Comparison of ENCODE assay signal across 16 cellular contexts in genomic region chr12:124852911-124853441, GRCh38. TPM values are rescaled to one million over a fixed set of nuclear protein-coding genes. Genes with fewer than 3 reads are reported as not detected.
A peak's percentile ranks its signal among the peaks of the same experiment; 100 is the strongest.
DNase-seq lines count a peak whose midpoint lies in the region; ATAC-seq, FAIRE-seq and TF ChIP-seq lines count a peak whose summit lies in the region.
"Had no signal": no experiment of that assay in that cellular context is flagged by ENCODE, and none has a peak within 500 bp of the region (broad histone marks: within the 10 kb centered on the region; RNA-seq: fewer than 3 reads in every experiment).

No MANE protein-coding gene starts in this region.

- H3K27me3 Mint-ChIP-seq in CD4-positive, CD25-positive, alpha-beta regulatory T cell, result no peaks in the 10 kb centered on the region
- H3K27me3 Mint-ChIP-seq: B cell; naive thymus-derived CD4-positive, alpha-beta T cell had no signal

- H3K4me3 ChIP-seq in CD4-positive, CD25-positive, alpha-beta regulatory T cell (ENCODE audit: low read depth, low read length), result no peak overlapping the region
- H3K4me3 ChIP-seq in gastroesophageal sphincter, result no peak overlapping the region
- no peak overlapping the region for H3K4me3 ChIP-seq in skeletal muscle tissue (ENCODE audit: low read length in 3 of 3)
- H3K4me3 ChIP-seq in GM23248, result no peak overlapping the region
- H3K4me3 ChIP-seq in foreskin fibroblast (ENCODE audit: low read depth in 1 of 2, low read length in 2 of 2), result no peak overlapping the region
- H3K4me3 ChIP-seq: MG63 had no signal

- no peaks in the 10 kb centered on the region for H3F3A ChIP-seq in GM23248 (ENCODE audit: insufficient read depth)

- no peak for TF ChIP-seq CTCF in gastroesophageal sphincter (IDR thresholded peaks at IDR 0.05)
- TF ChIP-seq CTCF in foreskin fibroblast (IDR thresholded peaks at IDR 0.05; ENCODE audit: low read depth, low read length), result no peak

- no peaks in the 10 kb centered on the region for H3K9me3 ChIP-seq in CD4-positive, CD25-positive, alpha-beta regulatory T cell (ENCODE audit: control insufficient read depth in 2 of 2, low read length in 2 of 2)
- no peaks in the 10 kb centered on the region for H3K9me3 ChIP-seq in gastroesophageal sphincter
- H3K9me3 ChIP-seq in skeletal muscle tissue (ENCODE audit: control insufficient read depth in 3 of 3, low read length in 3 of 3), result no peaks in the 10 kb centered on the region
- no peaks in the 10 kb centered on the region for H3K9me3 ChIP-seq in GM23248 (ENCODE audit: low read depth)
- H3K9me3 ChIP-seq: MG63 had no signal

- H3K79me2 ChIP-seq in GM23248 (ENCODE audit: insufficient read depth), result no peaks in the 10 kb centered on the region

- peak overlapping the region in 2 of 3 donors; percentile 52 to 74 for H3K27ac Mint-ChIP-seq in CD4-positive, CD25-positive, alpha-beta regulatory T cell
- H3K27ac Mint-ChIP-seq: B cell; naive thymus-derived CD4-positive, alpha-beta T cell had no signal

- no peaks in the 10 kb centered on the region for H3K27me3 ChIP-seq in CD4-positive, CD25-positive, alpha-beta regulatory T cell (ENCODE audit: control insufficient read depth, insufficient read depth, low read length)
- no peaks in the 10 kb centered on the region for H3K27me3 ChIP-seq in gastroesophageal sphincter
- H3K27me3 ChIP-seq in skeletal muscle tissue (ENCODE audit: control insufficient read depth in 3 of 3, insufficient read depth in 3 of 3, low read length in 3 of 3), result no peaks in the 10 kb centered on the region
- no peaks in the 10 kb centered on the region for H3K27me3 ChIP-seq in GM23248 (replicated peaks; ENCODE audit: insufficient read depth)
- H3K27me3 ChIP-seq: MG63 had no signal

- H3K36me3 ChIP-seq in CD4-positive, CD25-positive, alpha-beta regulatory T cell (ENCODE audit: control insufficient read depth, insufficient read depth, low read length), result no peaks in the 10 kb centered on the region
- H3K36me3 ChIP-seq in gastroesophageal sphincter (no peaks in the 10 kb centered on the region), skeletal muscle tissue (ENCODE audit: control insufficient read depth in 3 of 3, insufficient read depth in 3 of 3, low read length in 3 of 3) (peaks cover 0 to 2% (median 0%) of the 10 kb centered on the region in 3 donors), GM23248 (ENCODE audit: low read depth) (no peaks in the 10 kb centered on the region)
- H3K36me3 ChIP-seq: MG63 had no signal

- H3K4me3 Mint-ChIP-seq in CD4-positive, CD25-positive, alpha-beta regulatory T cell, result no peak overlapping the region
- H3K4me3 Mint-ChIP-seq: B cell had no signal

- no peaks in the 10 kb centered on the region for H3K9me2 ChIP-seq in GM23248 (ENCODE audit: insufficient read depth)

- no peaks in the 10 kb centered on the region for H4K20me1 ChIP-seq in GM23248 (ENCODE audit: insufficient read depth)

- 80 to 86% methylated on average over 9 of the region's 11 CpGs for WGBS in gastroesophageal sphincter (ENCODE audit: low coverage in 1 of 2), 2 donors
- 82 to 87% methylated on average over 10 to 11 of the region's 11 CpGs for whole genome bisulfite sequencing in GM23248 (ENCODE audit: low coverage in 1 of 2, low lambda C conversion rate in 2 of 2, missing lambda C conversion rate in 2 of 2), 2 experiments

- no peak overlapping the region for H3K4me2 ChIP-seq in GM23248 (ENCODE audit: unreplicated experiment)

- in situ Hi-C loops in GM23248 (cut with MboI), result no loop called here

- FAIRE-seq in RCC 7860 (lab: Jason Lieb, UNC), result no peak
- FAIRE-seq: colon had no signal

- H3K4me1 Mint-ChIP-seq in CD4-positive, CD25-positive, alpha-beta regulatory T cell, result peaks cover 0 to 3% (median 0%) of the 10 kb centered on the region in 4 donors

- TF ChIP-seq POLR2A in gastroesophageal sphincter (IDR thresholded peaks at IDR 0.05), result no peak

- ATAC-seq in CD4-positive, CD25-positive, alpha-beta regulatory T cell (ENCODE audit: low read depth in 2 of 2), result no peak
- ATAC-seq in gastroesophageal sphincter, result no peak

- H3K36me3 Mint-ChIP-seq in CD4-positive, CD25-positive, alpha-beta regulatory T cell, result no peaks in the 10 kb centered on the region

- no peak for TF ChIP-seq EP300 in gastroesophageal sphincter (IDR thresholded peaks at IDR 0.05)

- no peak overlapping the region for H3K9ac ChIP-seq in skeletal muscle tissue (ENCODE audit: low read depth in 1 of 3, low read length in 3 of 3)
- no peak overlapping the region for H3K9ac ChIP-seq in GM23248

- DNase-seq in CD4-positive, CD25-positive, alpha-beta regulatory T cell, result no peak
- DNase-seq in NOMO-1 treated with DMSO at 0.1 percent for 48 hours (lab: John Stamatoyannopoulos, UW; ENCODE audit: unreplicated experiment) (peak; percentile 49), NCI-H446 treated with DMSO at 0.1 percent for 48 hours (lab: John Stamatoyannopoulos, UW) (no peak), RCC 7860 (ENCODE audit: low spot score) (no peak), GM23248 (no peak), foreskin fibroblast (no peak)
- DNase-seq: activated CD4-positive, alpha-beta T cell treated with anti-CD3 and anti-CD28 coated beads, Interleukin-2, amount 50 U/mL, for 4 hours; MG63; naive thymus-derived CD4-positive, alpha-beta T cell; NCI-H2081 treated with DMSO at 0.1 percent for 48 hours; retina; stimulated activated CD4-positive, alpha-beta T cell treated with anti-CD3 and anti-CD28 coated beads, Interleukin-4, amount 100 ng/mL, for 1 hour had no signal

- no peaks in the 10 kb centered on the region for H3K4me1 ChIP-seq in CD4-positive, CD25-positive, alpha-beta regulatory T cell (ENCODE audit: control insufficient read depth, insufficient read depth, low read length, poor library complexity, severe bottlenecking)
- H3K4me1 ChIP-seq in gastroesophageal sphincter (peaks cover 0 to 37% (median 13%) of the 10 kb centered on the region in 3 donors), skeletal muscle tissue (ENCODE audit: control insufficient read depth in 3 of 3, insufficient read depth in 3 of 3, low read length in 3 of 3) (peaks cover 35 to 63% (median 46%) of the 10 kb centered on the region in 3 donors), GM23248 (ENCODE audit: insufficient read depth) (no peaks in the 10 kb centered on the region)

- peaks cover 0 to 1% (median 0%) of the 10 kb centered on the region in 7 donors for H3K9me3 Mint-ChIP-seq in CD4-positive, CD25-positive, alpha-beta regulatory T cell
- H3K9me3 Mint-ChIP-seq: naive thymus-derived CD4-positive, alpha-beta T cell had no signal

- H2AFZ ChIP-seq in GM23248, result no peak overlapping the region

- no peak overlapping the region for H3K27ac ChIP-seq in CD4-positive, CD25-positive, alpha-beta regulatory T cell (ENCODE audit: insufficient read depth, low read length, poor library complexity, severe bottlenecking)
- peak overlapping the region in 3 of 4 donors; percentile 27 to 45 (median 32) for H3K27ac ChIP-seq in gastroesophageal sphincter
- peak overlapping the region; percentile 10 for H3K27ac ChIP-seq in skeletal muscle tissue (ENCODE audit: low read depth, low read length)
- H3K27ac ChIP-seq in GM23248, result no peak overlapping the region

RNA-seq across cellular contexts. Expression of gene SCARB1, which starts 10.7 kb away (rescaled TPM):
- 1.2 TPM for total RNA-seq in CD4-positive, CD25-positive, alpha-beta regulatory T cell
- polyA plus RNA-seq in CD4-positive, CD25-positive, alpha-beta regulatory T cell, result under 1 TPM; 0.52 to 0.81 (median 0.69) TPM
- 10 to 100 TPM in 3 of 4 donors, 1 to 10 TPM in 1; 6.8 to 13.9 (median 11.5) TPM for total RNA-seq in gastroesophageal sphincter
- 5.2 TPM for total RNA-seq in skeletal muscle tissue
- total RNA-seq in GM23248 (2014; rRNA removed; shearing (Covaris generic)), result 2.2 and 3.2 TPM in 2 replicates
- 5.0 and 5.2 TPM in 2 replicates for polyA plus RNA-seq in GM23248 (2016; fragmentation: Nextera tagmentation; extraction: Ambion mirVana)

Comparison
In these comparisons a context has a peak if more than half of its experiments do, and no peak if none do; other contexts are left out.
1. H3K27ac ChIP-seq: peak in gastroesophageal sphincter (3 of 4) and skeletal muscle tissue (single experiment); none in CD4-positive, CD25-positive, alpha-beta regulatory T cell (single experiment) and GM23248 (single experiment).